Comparison of ENCODE assay signal across 8 cellular contexts in genomic region chr12:42238240-42239140, GRCh38. TPM values are rescaled to one million over a fixed set of nuclear protein-coding genes. Genes with fewer than 3 reads are reported as not detected.
DNase-seq lines count a peak whose midpoint lies in the region; ATAC-seq, FAIRE-seq and TF ChIP-seq lines count a peak whose summit lies in the region.

Gene YAF2 (minus strand): TSS chr12:42238248. CDS start chr12:42238180, 68 bp downstream.

- 3 to 4% (median 4%) methylated on average over 47 to 69 of the region's 69 CpGs for WGBS in small intestine, 3 donors

- no peak for FAIRE-seq in small intestine (lab: Jason Lieb, UNC)

- H3K27ac ChIP-seq in 22Rv1, result peak within 1 kb of the TSS; percentile 80
- H3K27ac ChIP-seq in WERI-Rb-1, result peak within 1 kb of the TSS; percentile 96
- H3K27ac ChIP-seq in breast epithelium, result peak within 1 kb of the TSS; percentile 94 to 98
- H3K27ac ChIP-seq in small intestine (ENCODE audit: low read depth in 1 of 2, low read length in 1 of 2), result peak within 1 kb of the TSS; percentile 90 to 98

- H3K36me3 ChIP-seq in WERI-Rb-1 (peaks cover 21% of the 10 kb centered on the region), breast epithelium (no peaks in the 10 kb centered on the region), small intestine (ENCODE audit: control insufficient read depth in 2 of 2, insufficient read depth in 2 of 2, low read length in 2 of 2) (peaks cover 0 to 2% of the 10 kb centered on the region in 2 donors)

- no peak for TF ChIP-seq POLR2A in breast epithelium (IDR thresholded peaks at IDR 0.05)

- ATAC-seq in GM18511 (IDR thresholded peaks at IDR 0.05; ENCODE audit: unreplicated experiment) (peak; percentile 85), HG03025 (IDR thresholded peaks at IDR 0.05; ENCODE audit: low FRiP score, unreplicated experiment) (peak; percentile 84)

- H3K27me3 ChIP-seq in WERI-Rb-1 (ENCODE audit: insufficient read depth, low read depth, severe bottlenecking) (no peaks in the 10 kb centered on the region), breast epithelium (no peaks in the 10 kb centered on the region), small intestine (ENCODE audit: control insufficient read depth in 2 of 2, insufficient read depth in 2 of 2, low read length in 2 of 2) (no peaks in the 10 kb centered on the region)

- H3K9me3 ChIP-seq in WERI-Rb-1 (ENCODE audit: severe bottlenecking), result no peaks in the 10 kb centered on the region
- H3K9me3 ChIP-seq in breast epithelium, result no peaks in the 10 kb centered on the region
- no peaks in the 10 kb centered on the region for H3K9me3 ChIP-seq in small intestine (ENCODE audit: control insufficient read depth, low read depth)

- DNase-seq in NCI-H2107 treated with DMSO at 0.1 percent for 48 hours (lab: John Stamatoyannopoulos, UW; ENCODE audit: unreplicated experiment), result peak; percentile 53
- DNase-seq in WERI-Rb-1, result peak; percentile 91
- DNase-seq in breast epithelium (ENCODE audit: low spot score in 2 of 2), result peak; percentile 73 to 86
- peak; percentile 93 for DNase-seq in iPS-NIHi11 (ENCODE audit: low spot score)
- DNase-seq in small intestine, result peak; percentile 88

- intact Hi-C loops in breast epithelium (cut with DNase I; ENCODE audit: low total_unique reads), result no loop called here

- TF ChIP-seq CTCF in 22Rv1 (IDR thresholded peaks at IDR 0.05) (no peak), WERI-Rb-1 (IDR thresholded peaks at IDR 0.05; ENCODE audit: low read depth, low read length) (no peak), breast epithelium (IDR thresholded peaks at IDR 0.05) (no peak)

- H3K4me1 ChIP-seq in breast epithelium, result peaks cover 0 to 6% of the 10 kb centered on the region in 2 donors
- peaks cover 4 to 8% of the 10 kb centered on the region in 2 donors for H3K4me1 ChIP-seq in small intestine (ENCODE audit: control insufficient read depth in 2 of 2, insufficient read depth in 1 of 2, low read depth in 1 of 2, low read length in 1 of 2)

- H3K4me3 ChIP-seq in WERI-Rb-1 (ENCODE audit: low read depth, low read length) (peak within 1 kb of the TSS; percentile 89), breast epithelium (peak within 1 kb of the TSS; percentile 70 to 99 (median 86)), small intestine (ENCODE audit: low read depth in 1 of 2, low read length in 2 of 2) (peak within 1 kb of the TSS; percentile 90 to 97)

RNA-seq across cellular contexts. Expression of gene YAF2, which starts in this region (rescaled TPM):
- 10 to 100 TPM; 32.1 to 43.2 (median 39.4) TPM for total RNA-seq in breast epithelium
- polyA plus RNA-seq in small intestine, result 10 to 100 TPM in 2 of 3 donors, 1 to 10 TPM in 1; 8.9 to 96.2 (median 34.2) TPM

Comparison
In these comparisons a context has a peak if more than half of its experiments do, and no peak if none do; other contexts are left out.
1. Peak in every context shown above with its lines: DNase-seq, ATAC-seq, H3K4me3 ChIP-seq and H3K27ac ChIP-seq.